Comparison of ENCODE assay signal across 1 cellular context in genomic region chr7:123792547-123792946, GRCh38.
TF ChIP-seq lines count a peak whose summit lies in the region.

No MANE protein-coding gene starts in this region.

TF ChIP-seq in K562, 482 proteins besides CTCF, POLR2A, EP300 and RAD21:
- TF ChIP-seq, protein P1, sequence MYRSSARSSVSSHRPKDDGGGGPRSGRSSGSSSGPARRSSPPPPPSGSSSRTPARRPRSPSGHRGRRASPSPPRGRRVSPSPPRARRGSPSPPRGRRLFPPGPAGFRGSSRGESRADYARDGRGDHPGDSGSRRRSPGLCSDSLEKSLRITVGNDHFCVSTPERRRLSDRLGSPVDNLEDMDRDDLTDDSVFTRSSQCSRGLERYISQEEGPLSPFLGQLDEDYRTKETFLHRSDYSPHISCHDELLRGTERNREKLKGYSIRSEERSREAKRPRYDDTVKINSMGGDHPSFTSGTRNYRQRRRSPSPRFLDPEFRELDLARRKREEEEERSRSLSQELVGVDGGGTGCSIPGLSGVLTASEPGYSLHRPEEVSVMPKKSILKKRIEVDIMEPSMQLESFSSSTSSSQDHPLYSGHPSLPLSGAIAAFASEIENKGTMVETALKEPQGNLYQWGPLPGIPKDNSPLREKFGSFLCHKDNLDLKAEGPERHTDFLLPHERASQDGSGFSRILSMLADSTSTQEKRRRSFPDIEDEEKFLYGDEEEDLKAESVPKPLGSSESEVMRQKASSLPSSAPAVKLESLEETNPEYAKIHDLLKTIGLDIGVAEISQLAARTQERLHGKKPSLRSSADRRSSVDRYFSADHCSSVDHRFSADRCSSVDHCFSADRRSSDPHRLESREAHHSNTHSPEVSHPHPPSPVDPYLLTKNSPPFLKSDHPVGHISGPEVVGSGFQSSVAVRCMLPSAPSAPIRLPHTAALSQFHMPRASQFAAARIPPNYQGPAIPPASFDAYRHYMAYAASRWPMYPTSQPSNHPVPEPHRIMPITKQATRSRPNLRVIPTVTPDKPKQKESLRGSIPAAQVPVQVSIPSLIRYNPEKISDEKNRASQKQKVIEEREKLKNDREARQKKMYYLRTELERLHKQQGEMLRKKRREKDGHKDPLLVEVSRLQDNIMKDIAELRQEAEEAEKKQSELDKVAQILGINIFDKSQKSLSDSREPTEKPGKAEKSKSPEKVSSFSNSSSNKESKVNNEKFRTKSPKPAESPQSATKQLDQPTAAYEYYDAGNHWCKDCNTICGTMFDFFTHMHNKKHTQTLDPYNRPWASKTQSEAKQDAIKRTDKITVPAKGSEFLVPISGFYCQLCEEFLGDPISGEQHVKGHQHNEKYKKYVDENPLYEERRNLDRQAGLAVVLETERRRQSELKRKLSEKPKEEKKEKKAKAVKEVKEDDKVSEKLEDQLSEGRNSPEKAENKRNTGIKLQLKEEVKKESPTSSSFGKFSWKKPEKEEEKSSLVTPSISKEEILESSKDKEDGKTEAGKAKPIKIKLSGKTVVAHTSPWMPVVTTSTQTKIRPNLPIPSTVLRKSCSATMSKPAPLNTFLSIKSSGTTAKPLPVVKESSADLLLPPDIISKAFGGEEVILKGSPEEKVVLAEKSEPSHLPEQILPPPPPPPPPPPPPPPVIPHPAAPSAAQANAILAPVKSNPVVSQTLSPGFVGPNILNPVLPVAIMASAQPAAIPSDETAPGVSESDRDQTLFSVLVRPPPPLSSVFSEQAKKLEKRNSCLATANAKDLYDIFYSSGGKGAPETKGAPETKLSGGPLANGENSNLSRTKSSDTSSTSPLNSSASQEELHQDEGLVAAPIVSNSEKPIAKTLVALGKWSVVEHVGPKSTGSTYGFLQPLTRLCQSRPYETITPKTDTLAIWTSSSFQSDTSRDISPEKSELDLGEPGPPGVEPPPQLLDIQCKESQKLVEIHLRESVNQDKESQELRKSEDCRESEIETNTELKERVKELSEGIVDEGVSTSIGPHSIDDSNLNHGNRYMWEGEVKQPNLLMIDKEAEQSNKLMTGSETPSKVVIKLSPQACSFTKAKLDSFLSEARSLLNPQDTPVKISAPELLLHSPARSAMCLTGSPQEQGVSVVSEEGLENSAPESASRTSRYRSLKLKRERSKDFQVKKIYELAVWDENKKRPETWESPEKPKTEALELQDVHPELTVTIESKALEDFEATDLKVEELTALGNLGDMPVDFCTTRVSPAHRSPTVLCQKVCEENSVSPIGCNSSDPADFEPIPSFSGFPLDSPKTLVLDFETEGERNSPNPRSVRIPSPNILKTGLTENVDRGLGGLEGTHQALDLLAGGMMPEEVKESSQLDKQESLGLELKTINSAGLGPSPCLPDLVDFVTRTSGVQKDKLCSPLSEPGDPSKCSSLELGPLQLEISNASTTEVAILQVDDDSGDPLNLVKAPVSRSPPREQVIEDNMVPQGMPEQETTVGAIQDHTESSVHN (IDR thresholded peaks at IDR 0.05; ENCODE audit: borderline replicate concordance in 1 of 2, low read depth in 1 of 2): no peak
- no peak for TF ChIP-seq SOX6 (IDR thresholded peaks at IDR 0.05)
- TF ChIP-seq NFIC (IDR thresholded peaks at IDR 0.05): no peak
- TF ChIP-seq, protein P2, sequence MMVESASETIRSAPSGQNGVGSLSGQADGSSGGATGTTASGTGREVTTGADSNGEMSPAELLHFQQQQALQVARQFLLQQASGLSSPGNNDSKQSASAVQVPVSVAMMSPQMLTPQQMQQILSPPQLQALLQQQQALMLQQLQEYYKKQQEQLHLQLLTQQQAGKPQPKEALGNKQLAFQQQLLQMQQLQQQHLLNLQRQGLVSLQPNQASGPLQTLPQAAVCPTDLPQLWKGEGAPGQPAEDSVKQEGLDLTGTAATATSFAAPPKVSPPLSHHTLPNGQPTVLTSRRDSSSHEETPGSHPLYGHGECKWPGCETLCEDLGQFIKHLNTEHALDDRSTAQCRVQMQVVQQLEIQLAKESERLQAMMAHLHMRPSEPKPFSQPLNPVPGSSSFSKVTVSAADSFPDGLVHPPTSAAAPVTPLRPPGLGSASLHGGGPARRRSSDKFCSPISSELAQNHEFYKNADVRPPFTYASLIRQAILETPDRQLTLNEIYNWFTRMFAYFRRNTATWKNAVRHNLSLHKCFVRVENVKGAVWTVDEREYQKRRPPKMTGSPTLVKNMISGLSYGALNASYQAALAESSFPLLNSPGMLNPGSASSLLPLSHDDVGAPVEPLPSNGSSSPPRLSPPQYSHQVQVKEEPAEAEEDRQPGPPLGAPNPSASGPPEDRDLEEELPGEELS (CRISPR knock-in tag; IDR thresholded peaks at IDR 0.05; ENCODE audit: borderline replicate concordance): no peak
- no peak for TF ChIP-seq HOMEZ (CRISPR knock-in tag; IDR thresholded peaks at IDR 0.05)
- no peak for TF ChIP-seq ZNF780A (CRISPR knock-in tag; IDR thresholded peaks at IDR 0.05)
- TF ChIP-seq, protein P3, sequence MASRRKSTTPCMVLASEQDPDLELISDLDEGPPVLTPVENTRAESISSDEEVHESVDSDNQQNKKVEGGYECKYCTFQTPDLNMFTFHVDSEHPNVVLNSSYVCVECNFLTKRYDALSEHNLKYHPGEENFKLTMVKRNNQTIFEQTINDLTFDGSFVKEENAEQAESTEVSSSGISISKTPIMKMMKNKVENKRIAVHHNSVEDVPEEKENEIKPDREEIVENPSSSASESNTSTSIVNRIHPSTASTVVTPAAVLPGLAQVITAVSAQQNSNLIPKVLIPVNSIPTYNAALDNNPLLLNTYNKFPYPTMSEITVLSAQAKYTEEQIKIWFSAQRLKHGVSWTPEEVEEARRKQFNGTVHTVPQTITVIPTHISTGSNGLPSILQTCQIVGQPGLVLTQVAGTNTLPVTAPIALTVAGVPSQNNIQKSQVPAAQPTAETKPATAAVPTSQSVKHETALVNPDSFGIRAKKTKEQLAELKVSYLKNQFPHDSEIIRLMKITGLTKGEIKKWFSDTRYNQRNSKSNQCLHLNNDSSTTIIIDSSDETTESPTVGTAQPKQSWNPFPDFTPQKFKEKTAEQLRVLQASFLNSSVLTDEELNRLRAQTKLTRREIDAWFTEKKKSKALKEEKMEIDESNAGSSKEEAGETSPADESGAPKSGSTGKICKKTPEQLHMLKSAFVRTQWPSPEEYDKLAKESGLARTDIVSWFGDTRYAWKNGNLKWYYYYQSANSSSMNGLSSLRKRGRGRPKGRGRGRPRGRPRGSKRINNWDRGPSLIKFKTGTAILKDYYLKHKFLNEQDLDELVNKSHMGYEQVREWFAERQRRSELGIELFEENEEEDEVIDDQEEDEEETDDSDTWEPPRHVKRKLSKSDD (conservative IDR thresholded peaks at IDR 0.05; ENCODE audit: low read length): no peak
